ENCODE assay signal across 11 cellular contexts in genomic region chr16:67910162-67910561, GRCh38. TPM values are rescaled to one million over a fixed set of nuclear protein-coding genes. Genes with fewer than 3 reads are reported as not detected.
DNase-seq lines count a peak whose midpoint lies in the region; ATAC-seq and TF ChIP-seq lines count a peak whose summit lies in the region.
"Had no signal": no experiment of that assay in that cellular context is flagged by ENCODE, and none has a peak within 500 bp of the region (broad histone marks: within the 10 kb centered on the region; RNA-seq: fewer than 3 reads in every experiment).

No MANE protein-coding gene starts in this region.

- H3K4me1 ChIP-seq in IMR-90 (ENCODE audit: control insufficient read depth, insufficient read depth, low read length), result no peaks in the 10 kb centered on the region
- no peaks in the 10 kb centered on the region for H3K4me1 ChIP-seq in mucosa of descending colon (ENCODE audit: low read depth)
- no peaks in the 10 kb centered on the region for H3K4me1 ChIP-seq in right atrium auricular region
- peaks cover 0 to 14% (median 0%) of the 10 kb centered on the region in 12 donors for H3K4me1 ChIP-seq in heart left ventricle

- no peak overlapping the region for H2BK120ac ChIP-seq in IMR-90 (ENCODE audit: low read depth, low read length)

- H3K27me3 ChIP-seq in IMR-90 (ENCODE audit: control insufficient read depth, insufficient read depth, low read length) (no peaks in the 10 kb centered on the region), right atrium auricular region (no peaks in the 10 kb centered on the region), heart left ventricle (no peaks in the 10 kb centered on the region)
- H3K27me3 ChIP-seq: neutrophil had no signal

- CTCF ChIA-PET in IMR-90 (lab: Yijun Ruan, JAX), result interaction anchor here (0.5 to 1.2 kb wide), 2 partner anchors 26 to 91 kb away, joined by 3 to 14 read pairs; partner anchors contain the start of gene NRN1L

- no peak overlapping the region for H3K23ac ChIP-seq in IMR-90 (ENCODE audit: low read depth, low read length)

- DNase-seq in COR-L47 (lab: John Stamatoyannopoulos, UW) (peak; percentile 77), IMR-90 (peak; percentile 69), amygdala (lab: John Stamatoyannopoulos, UW) (peak in 50 of 56 donors; percentile 22 to 96 (median 78)), mucosa of descending colon (no peak), right atrium auricular region (ENCODE audit: low spot score) (no peak), heart left ventricle (no peak)
- DNase-seq: activated CD4-positive, CD25-positive, alpha-beta regulatory T cell treated with anti-CD3 and anti-CD28 coated beads, Interleukin-2, amount 50 U/mL, for 72 hours; erythroblast had no signal

- BruUV-seq in IMR-90 (replicated peaks; lab: Mats Ljungman, UMichigan), result no TSS peak

- H3K79me1 ChIP-seq in IMR-90 (ENCODE audit: low read depth in 1 of 2, low read length in 2 of 2), result peaks cover 7 to 49% of the 10 kb centered on the region in 2 experiments; a peak in 3 of 4 replicates

- H2AK9ac ChIP-seq in IMR-90 (replicated peaks; ENCODE audit: low read depth, low read length, poor library complexity), result no peak overlapping the region

- no peak overlapping the region for H3K14ac ChIP-seq in IMR-90 (replicated peaks; ENCODE audit: low read depth, low read length)

- H3K36me3 ChIP-seq in IMR-90 (ENCODE audit: control insufficient read depth, insufficient read depth, low read length), result peaks cover 27% of the 10 kb centered on the region
- no peaks in the 10 kb centered on the region for H3K36me3 ChIP-seq in mucosa of descending colon (ENCODE audit: low read depth)
- peaks cover 34% of the 10 kb centered on the region for H3K36me3 ChIP-seq in right atrium auricular region
- peaks cover 0 to 58% (median 43%) of the 10 kb centered on the region in 9 donors for H3K36me3 ChIP-seq in heart left ventricle

- no peak overlapping the region for H2BK15ac ChIP-seq in IMR-90 (ENCODE audit: low read depth, low read length)

- no peak overlapping the region for H2BK20ac ChIP-seq in IMR-90 (ENCODE audit: low read depth, low read length)

- no peak overlapping the region for H4K8ac ChIP-seq in IMR-90 (ENCODE audit: low read depth in 2 of 2, low read length in 2 of 2)

- H3K4me3 ChIP-seq in IMR-90 (ENCODE audit: insufficient read depth, low read depth, low read length) (no peak overlapping the region), mucosa of descending colon (no peak overlapping the region), right atrium auricular region (no peak overlapping the region), heart left ventricle (no peak overlapping the region)

- peak; percentile 97 for ATAC-seq in IMR-90 (ENCODE audit: low read depth)
- peak; percentile 18 for ATAC-seq in mucosa of descending colon
- no peak for ATAC-seq in HG02973 (IDR thresholded peaks at IDR 0.05; ENCODE audit: unreplicated experiment)
- no peak for ATAC-seq in heart left ventricle
- ATAC-seq in GM19035 (IDR thresholded peaks at IDR 0.05; ENCODE audit: unreplicated experiment), result no peak

- POLR2A ChIA-PET in IMR-90 (lab: Charles Lee; ENCODE audit: unreplicated experiment), result no interaction called here

- in situ Hi-C loops in IMR-90 (cut with MboI; ENCODE audit: low sequenced_read_pairs), result no loop called here

- H2BK5ac ChIP-seq in IMR-90 (ENCODE audit: low read depth, low read length, poor library complexity, severe bottlenecking), result no peak overlapping the region

- H3K4me2 ChIP-seq in IMR-90 (ENCODE audit: low read depth, low read length), result no peak overlapping the region

- H2AK5ac ChIP-seq in IMR-90 (ENCODE audit: low read depth, low read length), result no peak overlapping the region

- dilution Hi-C loops in IMR-90 (cut with HindIII; ENCODE audit: low sequenced_read_pairs, unreplicated experiment), result no loop called here

- no peaks in the 10 kb centered on the region for H3K9me3 ChIP-seq in IMR-90 (ENCODE audit: control insufficient read depth, insufficient read depth, low read length)
- H3K9me3 ChIP-seq in mucosa of descending colon, result no peaks in the 10 kb centered on the region
- no peaks in the 10 kb centered on the region for H3K9me3 ChIP-seq in right atrium auricular region
- H3K9me3 ChIP-seq in heart left ventricle, result no peaks in the 10 kb centered on the region
- H3K9me3 ChIP-seq: neutrophil had no signal

- H3K27ac ChIP-seq in IMR-90 (ENCODE audit: insufficient read depth, low read length) (no peak overlapping the region), right atrium auricular region (no peak overlapping the region), heart left ventricle (no peak overlapping the region)
- H3K27ac ChIP-seq: neutrophil had no signal

- no CpG with 5 or more reads among the region's 2 CpGs for WGBS in IMR-90 (ENCODE audit: extremely low coverage in 2 of 2, insufficient read length in 1 of 2), 2 experiments
- 71 to 82% (median 71%) methylated on average over 2 of the region's 2 CpGs for WGBS in heart left ventricle, 4 donors

- H3K9me1 ChIP-seq in IMR-90 (ENCODE audit: insufficient read depth, low read length), result 0 out of 2 replicates have a peak, but pooled peaks cover 3% of the 10 kb centered on the region

- H3K9ac ChIP-seq in IMR-90 (ENCODE audit: low read depth, low read length), result no peak overlapping the region

- no peak overlapping the region for H2AFZ ChIP-seq in IMR-90 (replicated peaks; ENCODE audit: low read length, poor library complexity)

- no peak overlapping the region for H4K5ac ChIP-seq in IMR-90 (ENCODE audit: low read depth, low read length)

- peaks cover 14% of the 10 kb centered on the region; the same call in 1 of the 2 replicates for H4K20me1 ChIP-seq in IMR-90 (ENCODE audit: insufficient read depth, low read length)

- H3K4ac ChIP-seq in IMR-90 (ENCODE audit: low read depth, low read length), result no peak overlapping the region

- no peak overlapping the region for H4K91ac ChIP-seq in IMR-90 (ENCODE audit: insufficient read depth, low read depth, low read length)

- H3K18ac ChIP-seq in IMR-90 (ENCODE audit: low read depth, low read length), result no peak overlapping the region

- TF ChIP-seq POLR2A in IMR-90 (IDR thresholded peaks at IDR 0.05; ENCODE audit: low read depth, low read length), result no peak
- TF ChIP-seq POLR2A in heart left ventricle (IDR thresholded peaks at IDR 0.05), result no peak

- intact Hi-C loops in IMR-90 (cut with micrococcal nuclease) (no loop called here), mucosa of descending colon (cut with DNase I, micrococcal nuclease) (no loop called here), heart left ventricle (cut with DNase I) (no loop called here)

- no peak for TF ChIP-seq RAD21 in IMR-90 (IDR thresholded peaks at IDR 0.05; ENCODE audit: low read length)

- H3K56ac ChIP-seq in IMR-90 (ENCODE audit: extremely low read depth, insufficient read depth, low read length), result no peak overlapping the region

- TF ChIP-seq CTCF in IMR-90 (conservative IDR thresholded peaks at IDR 0.05; ENCODE audit: low read depth, low read length), result no peak
- TF ChIP-seq CTCF in mucosa of descending colon (IDR thresholded peaks at IDR 0.05), result no peak
- no peak for TF ChIP-seq CTCF in right atrium auricular region (IDR thresholded peaks at IDR 0.05)
- no peak for TF ChIP-seq CTCF in heart left ventricle (IDR thresholded peaks at IDR 0.05)

RNA-seq across cellular contexts. Expression of gene PSKH1, which starts 17.1 kb away (rescaled TPM):
- total RNA-seq in IMR-90 (2012; rRNA removed), result 10.3 and 11.5 TPM in 2 replicates
- polyA plus RNA-seq in IMR-90 (2012; rRNA removed), result 26.5 and 26.7 TPM in 2 replicates
- polyA plus RNA-seq in IMR-90 (2012; cell fraction: cytosol; rRNA removed), result 14.3 and 32.1 TPM in 2 replicates
- 18.0 and 37.0 TPM in 2 replicates for polyA plus RNA-seq in IMR-90 (2012; cell fraction: nucleus; rRNA removed; ENCODE audit: low replicate concordance)
- 10 to 100 TPM; 33.8 to 43.3 (median 38.1) TPM for total RNA-seq in mucosa of descending colon
- 10 to 100 TPM; 18.4 to 23.2 TPM for total RNA-seq in right atrium auricular region
- 10 to 100 TPM; 17.1 to 31.3 (median 21.6) TPM for total RNA-seq in heart left ventricle
- polyA plus RNA-seq in heart left ventricle, result 10 to 100 TPM; 16.3 to 36.9 TPM

RNA-seq across cellular contexts. Expression of gene CTRL, which starts 21.5 kb away (rescaled TPM):
- total RNA-seq in IMR-90 (2012; rRNA removed) (0.18 and 0.28 TPM in 2 replicates), mucosa of descending colon (1 to 10 TPM in 1 of 3 donors, under 1 TPM in 2; 0.61 to 2.3 (median 0.80) TPM), right atrium auricular region (under 1 TPM in 1 of 2 donors, not detected in 1; 0.59 TPM), heart left ventricle (1 to 10 TPM in 3 of 9 donors, under 1 TPM in 5, not detected in 1; 0.23 to 2.1 (median 0.74) TPM)
- polyA plus RNA-seq in IMR-90 (2012; rRNA removed) (0.89 and 1.1 TPM in 2 replicates), heart left ventricle (under 1 TPM; 0.61 to 0.90 TPM)
- 0.49 and 1.1 TPM in 2 replicates for polyA plus RNA-seq in IMR-90 (2012; cell fraction: cytosol; rRNA removed)
- polyA plus RNA-seq in IMR-90 (2012; cell fraction: nucleus; rRNA removed; ENCODE audit: low replicate concordance), result 5.0 and 13.4 TPM in 2 replicates

RNA-seq across cellular contexts. Expression of gene NRN1L, which starts 25.5 kb away (rescaled TPM):
- not detected in 2 replicates for total RNA-seq in IMR-90 (2012; rRNA removed)
- polyA plus RNA-seq in IMR-90 (2012; rRNA removed), result 0.27 and 0.32 TPM in 2 replicates
- polyA plus RNA-seq in IMR-90 (2012; cell fraction: cytosol; rRNA removed), result 0.09 and 0.14 TPM in 2 replicates
- polyA plus RNA-seq in IMR-90 (2012; cell fraction: nucleus; rRNA removed; ENCODE audit: low replicate concordance), result 3.2 and 5.5 TPM in 2 replicates
- under 1 TPM in 2 of 3 donors, not detected in 1; 0.49 to 0.99 TPM for total RNA-seq in mucosa of descending colon
- not detected for total RNA-seq in right atrium auricular region
- total RNA-seq in heart left ventricle, result 1 to 10 TPM in 4 of 9 donors, under 1 TPM in 2, not detected in 3; 0.78 to 5.8 (median 1.7) TPM
- 1 to 10 TPM; 1.7 to 1.8 TPM for polyA plus RNA-seq in heart left ventricle

RNA-seq across cellular contexts. Expression of gene PSMB10, which starts 26.5 kb away (rescaled TPM):
- 25.6 and 28.7 TPM in 2 replicates for total RNA-seq in IMR-90 (2012; rRNA removed)
- polyA plus RNA-seq in IMR-90 (2012; rRNA removed), result 36.7 and 50.5 TPM in 2 replicates
- polyA plus RNA-seq in IMR-90 (2012; cell fraction: cytosol; rRNA removed), result 69.8 and 71.1 TPM in 2 replicates
- polyA plus RNA-seq in IMR-90 (2012; cell fraction: nucleus; rRNA removed; ENCODE audit: low replicate concordance), result 27.2 and 55.0 TPM in 2 replicates
- 100 to 1,000 TPM in 2 of 3 donors, 10 to 100 TPM in 1; 96.9 to 175 (median 139) TPM for total RNA-seq in mucosa of descending colon
- 10 to 100 TPM; 37.3 to 38.4 TPM for total RNA-seq in right atrium auricular region
- total RNA-seq in heart left ventricle, result 100 to 1,000 TPM in 1 of 9 donors, 10 to 100 TPM in 8; 39.4 to 182 (median 60.5) TPM
- 100 to 1,000 TPM in 1 of 2 donors, 10 to 100 TPM in 1; 56.9 to 118 TPM for polyA plus RNA-seq in heart left ventricle

RNA-seq across cellular contexts. Expression of gene LCAT, which starts 33.8 kb away (rescaled TPM):
- total RNA-seq in IMR-90 (2012; rRNA removed) (1.4 and 1.7 TPM in 2 replicates), mucosa of descending colon (10 to 100 TPM in 1 of 3 donors, 1 to 10 TPM in 2; 2.2 to 20.3 (median 9.4) TPM), right atrium auricular region (10 to 100 TPM in 1 of 2 donors, 1 to 10 TPM in 1; 2.9 to 11.8 TPM), heart left ventricle (10 to 100 TPM in 7 of 9 donors, 1 to 10 TPM in 2; 9.7 to 24.1 (median 18.2) TPM)
- polyA plus RNA-seq in IMR-90 (2012; rRNA removed) (18.8 and 22.5 TPM in 2 replicates), heart left ventricle (10 to 100 TPM; 10.9 to 31.7 TPM)
- 6.5 and 10.4 TPM in 2 replicates for polyA plus RNA-seq in IMR-90 (2012; cell fraction: cytosol; rRNA removed)
- polyA plus RNA-seq in IMR-90 (2012; cell fraction: nucleus; rRNA removed; ENCODE audit: low replicate concordance), result 143 and 421 TPM in 2 replicates

Comparison
In these comparisons a context has a peak if more than half of its experiments do, and no peak if none do; other contexts are left out.
1. DNase-seq: peak in COR-L47 (single experiment), IMR-90 (single experiment) and amygdala (50 of 56); none in mucosa of descending colon (0 of 3), right atrium auricular region (single experiment) and heart left ventricle (0 of 5).
2. ATAC-seq: peak in IMR-90 (single experiment) and mucosa of descending colon (single experiment); none in HG02973 (single experiment), heart left ventricle (0 of 4) and GM19035 (single experiment).